1 cellular context compared by ENCODE assay signal in the genomic region with DNA sequence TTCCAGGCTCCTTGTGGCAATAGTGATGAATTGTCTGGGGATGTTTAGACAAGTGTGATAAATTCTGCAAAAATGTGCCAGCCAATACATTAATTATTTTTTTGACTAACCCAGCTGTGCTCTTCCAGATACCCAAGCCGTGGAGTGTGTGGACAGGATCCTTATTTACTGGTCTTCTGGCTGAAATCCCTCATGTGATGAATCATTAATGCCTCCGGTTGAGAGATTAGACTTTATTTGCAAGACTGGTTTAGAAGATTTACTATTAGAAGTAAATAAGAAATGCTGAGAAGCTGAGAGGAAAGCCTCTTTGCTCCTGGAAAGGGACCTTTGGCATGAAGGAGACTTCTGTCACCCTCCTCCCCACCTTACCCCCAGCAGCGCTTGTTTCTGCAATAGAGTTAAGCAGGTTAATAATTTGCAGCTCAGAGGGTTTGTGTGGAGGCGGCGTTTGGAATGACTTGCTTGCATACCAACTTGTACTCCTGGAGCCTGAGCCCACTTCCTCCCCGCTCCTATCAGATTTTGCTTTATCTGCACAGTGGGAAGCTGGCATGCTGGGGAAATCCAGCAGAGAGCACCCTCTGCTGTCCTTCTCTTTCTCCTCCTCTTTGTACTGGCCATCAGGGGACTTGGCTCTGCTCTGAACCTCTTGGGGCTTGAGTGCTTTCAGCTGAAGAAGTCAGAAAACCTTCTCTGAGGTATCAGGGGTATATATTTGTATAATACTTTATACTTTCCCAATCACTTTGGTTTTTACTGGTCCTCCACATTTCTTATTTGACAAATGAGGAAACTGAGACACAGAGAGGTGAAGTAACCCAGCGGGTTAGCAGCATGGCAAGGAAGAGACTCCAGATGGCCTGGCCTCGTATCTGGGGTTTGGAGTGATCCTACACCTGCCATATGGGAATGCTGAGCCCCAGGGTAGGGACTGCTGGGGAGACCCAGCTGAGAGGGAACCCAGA.
TF ChIP-seq lines count a peak whose summit lies in the region.

No MANE protein-coding gene starts in this region.

TF ChIP-seq in HepG2, 621 proteins besides CTCF, POLR2A, EP300 and RAD21 (continued from another document and continues in another):
- TF ChIP-seq, protein P1, sequence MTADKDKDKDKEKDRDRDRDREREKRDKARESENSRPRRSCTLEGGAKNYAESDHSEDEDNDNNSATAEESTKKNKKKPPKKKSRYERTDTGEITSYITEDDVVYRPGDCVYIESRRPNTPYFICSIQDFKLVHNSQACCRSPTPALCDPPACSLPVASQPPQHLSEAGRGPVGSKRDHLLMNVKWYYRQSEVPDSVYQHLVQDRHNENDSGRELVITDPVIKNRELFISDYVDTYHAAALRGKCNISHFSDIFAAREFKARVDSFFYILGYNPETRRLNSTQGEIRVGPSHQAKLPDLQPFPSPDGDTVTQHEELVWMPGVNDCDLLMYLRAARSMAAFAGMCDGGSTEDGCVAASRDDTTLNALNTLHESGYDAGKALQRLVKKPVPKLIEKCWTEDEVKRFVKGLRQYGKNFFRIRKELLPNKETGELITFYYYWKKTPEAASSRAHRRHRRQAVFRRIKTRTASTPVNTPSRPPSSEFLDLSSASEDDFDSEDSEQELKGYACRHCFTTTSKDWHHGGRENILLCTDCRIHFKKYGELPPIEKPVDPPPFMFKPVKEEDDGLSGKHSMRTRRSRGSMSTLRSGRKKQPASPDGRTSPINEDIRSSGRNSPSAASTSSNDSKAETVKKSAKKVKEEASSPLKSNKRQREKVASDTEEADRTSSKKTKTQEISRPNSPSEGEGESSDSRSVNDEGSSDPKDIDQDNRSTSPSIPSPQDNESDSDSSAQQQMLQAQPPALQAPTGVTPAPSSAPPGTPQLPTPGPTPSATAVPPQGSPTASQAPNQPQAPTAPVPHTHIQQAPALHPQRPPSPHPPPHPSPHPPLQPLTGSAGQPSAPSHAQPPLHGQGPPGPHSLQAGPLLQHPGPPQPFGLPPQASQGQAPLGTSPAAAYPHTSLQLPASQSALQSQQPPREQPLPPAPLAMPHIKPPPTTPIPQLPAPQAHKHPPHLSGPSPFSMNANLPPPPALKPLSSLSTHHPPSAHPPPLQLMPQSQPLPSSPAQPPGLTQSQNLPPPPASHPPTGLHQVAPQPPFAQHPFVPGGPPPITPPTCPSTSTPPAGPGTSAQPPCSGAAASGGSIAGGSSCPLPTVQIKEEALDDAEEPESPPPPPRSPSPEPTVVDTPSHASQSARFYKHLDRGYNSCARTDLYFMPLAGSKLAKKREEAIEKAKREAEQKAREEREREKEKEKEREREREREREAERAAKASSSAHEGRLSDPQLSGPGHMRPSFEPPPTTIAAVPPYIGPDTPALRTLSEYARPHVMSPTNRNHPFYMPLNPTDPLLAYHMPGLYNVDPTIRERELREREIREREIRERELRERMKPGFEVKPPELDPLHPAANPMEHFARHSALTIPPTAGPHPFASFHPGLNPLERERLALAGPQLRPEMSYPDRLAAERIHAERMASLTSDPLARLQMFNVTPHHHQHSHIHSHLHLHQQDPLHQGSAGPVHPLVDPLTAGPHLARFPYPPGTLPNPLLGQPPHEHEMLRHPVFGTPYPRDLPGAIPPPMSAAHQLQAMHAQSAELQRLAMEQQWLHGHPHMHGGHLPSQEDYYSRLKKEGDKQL (CRISPR knock-in tag; IDR thresholded peaks at IDR 0.05; ENCODE audit: low read depth): no peak
- TF ChIP-seq ZFP36 (IDR thresholded peaks at IDR 0.05; ENCODE audit: borderline replicate concordance, low read depth, low read length, partially characterized antibody) (no peak), HDAC1 (CRISPR knock-in tag; IDR thresholded peaks at IDR 0.05) (peak; percentile 68; the same call in 1 of the 2 replicates), ZNF652 (CRISPR knock-in tag; IDR thresholded peaks at IDR 0.05; ENCODE audit: borderline replicate concordance, low read depth) (no peak), ZNF772 (CRISPR knock-in tag; IDR thresholded peaks at IDR 0.05) (0 out of 2 replicates have a peak, but pooled peaks have one; percentile 18), BHLHE40 (IDR thresholded peaks at IDR 0.05; ENCODE audit: low read length) (no peak), KAT8 (CRISPR knock-in tag; IDR thresholded peaks at IDR 0.05) (peak; percentile 79), KLF12 (CRISPR knock-in tag; IDR thresholded peaks at IDR 0.05; ENCODE audit: borderline replicate concordance) (no peak), ZBTB20 (CRISPR knock-in tag; IDR thresholded peaks at IDR 0.05; ENCODE audit: borderline replicate concordance, low read depth) (peak; percentile 63; the same call in 1 of the 2 replicates), U2AF2 (IDR thresholded peaks at IDR 0.05; ENCODE audit: low read depth, low read length) (no peak), ZBTB1 (CRISPR knock-in tag; IDR thresholded peaks at IDR 0.05; ENCODE audit: borderline replicate concordance) (no peak), ZNF773 (CRISPR knock-in tag; IDR thresholded peaks at IDR 0.05; ENCODE audit: borderline replicate concordance) (no peak), KLF16 (CRISPR knock-in tag; IDR thresholded peaks at IDR 0.05) (peak in 1 of 2 experiments; percentile 68; a peak in 1 of 4 replicates), ELF3 (CRISPR knock-in tag; IDR thresholded peaks at IDR 0.05) (peak; percentile 95), ARID2 (CRISPR knock-in tag; IDR thresholded peaks at IDR 0.05; ENCODE audit: borderline replicate concordance) (no peak), EHMT2 (IDR thresholded peaks at IDR 0.05; ENCODE audit: borderline replicate concordance, low read depth, low read length) (no peak; the same call in 1 of the 2 replicates), ZNF160 (CRISPR knock-in tag; IDR thresholded peaks at IDR 0.05) (no peak), TBX2 (CRISPR knock-in tag; IDR thresholded peaks at IDR 0.05; ENCODE audit: borderline replicate concordance) (peak; percentile 54; the same call in 1 of the 2 replicates), TBL1XR1 (IDR thresholded peaks at IDR 0.05; ENCODE audit: borderline replicate concordance, low read length, partially characterized antibody) (no peak), KAT2B (IDR thresholded peaks at IDR 0.05; ENCODE audit: borderline replicate concordance, low read depth, low read length) (no peak), ZNF766 (CRISPR knock-in tag; IDR thresholded peaks at IDR 0.05; ENCODE audit: borderline replicate concordance) (no peak), ZNF703 (CRISPR knock-in tag; IDR thresholded peaks at IDR 0.05; ENCODE audit: borderline replicate concordance) (no peak), ATF7-NPFF (CRISPR knock-in tag; IDR thresholded peaks at IDR 0.05; ENCODE audit: low read depth) (0 out of 2 replicates have a peak, but pooled peaks have one; percentile 30), ZMYM2 (CRISPR knock-in tag; IDR thresholded peaks at IDR 0.05) (no peak), REPIN1 (CRISPR knock-in tag; IDR thresholded peaks at IDR 0.05; ENCODE audit: borderline replicate concordance, low read depth) (peak; percentile 73; the same call in 1 of the 2 replicates), ZNF510 (CRISPR knock-in tag; IDR thresholded peaks at IDR 0.05; ENCODE audit: low read depth) (no peak), NCOA2 (CRISPR knock-in tag; IDR thresholded peaks at IDR 0.05) (no peak; the same call in 1 of the 2 replicates), GTF3A (CRISPR knock-in tag; conservative IDR thresholded peaks at IDR 0.05) (no peak), ZNF101 (CRISPR knock-in tag; IDR thresholded peaks at IDR 0.05; ENCODE audit: borderline replicate concordance, low read depth) (no peak)
- TF ChIP-seq, protein P2, sequence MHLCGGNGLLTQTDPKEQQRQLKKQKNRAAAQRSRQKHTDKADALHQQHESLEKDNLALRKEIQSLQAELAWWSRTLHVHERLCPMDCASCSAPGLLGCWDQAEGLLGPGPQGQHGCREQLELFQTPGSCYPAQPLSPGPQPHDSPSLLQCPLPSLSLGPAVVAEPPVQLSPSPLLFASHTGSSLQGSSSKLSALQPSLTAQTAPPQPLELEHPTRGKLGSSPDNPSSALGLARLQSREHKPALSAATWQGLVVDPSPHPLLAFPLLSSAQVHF (CRISPR knock-in tag; IDR thresholded peaks at IDR 0.05): no peak
- TF ChIP-seq, protein P3, sequence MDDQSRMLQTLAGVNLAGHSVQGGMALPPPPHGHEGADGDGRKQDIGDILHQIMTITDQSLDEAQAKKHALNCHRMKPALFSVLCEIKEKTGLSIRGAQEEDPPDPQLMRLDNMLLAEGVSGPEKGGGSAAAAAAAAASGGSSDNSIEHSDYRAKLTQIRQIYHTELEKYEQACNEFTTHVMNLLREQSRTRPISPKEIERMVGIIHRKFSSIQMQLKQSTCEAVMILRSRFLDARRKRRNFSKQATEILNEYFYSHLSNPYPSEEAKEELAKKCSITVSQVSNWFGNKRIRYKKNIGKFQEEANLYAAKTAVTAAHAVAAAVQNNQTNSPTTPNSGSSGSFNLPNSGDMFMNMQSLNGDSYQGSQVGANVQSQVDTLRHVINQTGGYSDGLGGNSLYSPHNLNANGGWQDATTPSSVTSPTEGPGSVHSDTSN (CRISPR knock-in tag; IDR thresholded peaks at IDR 0.05; ENCODE audit: borderline replicate concordance): no peak
- TF ChIP-seq, protein P4, sequence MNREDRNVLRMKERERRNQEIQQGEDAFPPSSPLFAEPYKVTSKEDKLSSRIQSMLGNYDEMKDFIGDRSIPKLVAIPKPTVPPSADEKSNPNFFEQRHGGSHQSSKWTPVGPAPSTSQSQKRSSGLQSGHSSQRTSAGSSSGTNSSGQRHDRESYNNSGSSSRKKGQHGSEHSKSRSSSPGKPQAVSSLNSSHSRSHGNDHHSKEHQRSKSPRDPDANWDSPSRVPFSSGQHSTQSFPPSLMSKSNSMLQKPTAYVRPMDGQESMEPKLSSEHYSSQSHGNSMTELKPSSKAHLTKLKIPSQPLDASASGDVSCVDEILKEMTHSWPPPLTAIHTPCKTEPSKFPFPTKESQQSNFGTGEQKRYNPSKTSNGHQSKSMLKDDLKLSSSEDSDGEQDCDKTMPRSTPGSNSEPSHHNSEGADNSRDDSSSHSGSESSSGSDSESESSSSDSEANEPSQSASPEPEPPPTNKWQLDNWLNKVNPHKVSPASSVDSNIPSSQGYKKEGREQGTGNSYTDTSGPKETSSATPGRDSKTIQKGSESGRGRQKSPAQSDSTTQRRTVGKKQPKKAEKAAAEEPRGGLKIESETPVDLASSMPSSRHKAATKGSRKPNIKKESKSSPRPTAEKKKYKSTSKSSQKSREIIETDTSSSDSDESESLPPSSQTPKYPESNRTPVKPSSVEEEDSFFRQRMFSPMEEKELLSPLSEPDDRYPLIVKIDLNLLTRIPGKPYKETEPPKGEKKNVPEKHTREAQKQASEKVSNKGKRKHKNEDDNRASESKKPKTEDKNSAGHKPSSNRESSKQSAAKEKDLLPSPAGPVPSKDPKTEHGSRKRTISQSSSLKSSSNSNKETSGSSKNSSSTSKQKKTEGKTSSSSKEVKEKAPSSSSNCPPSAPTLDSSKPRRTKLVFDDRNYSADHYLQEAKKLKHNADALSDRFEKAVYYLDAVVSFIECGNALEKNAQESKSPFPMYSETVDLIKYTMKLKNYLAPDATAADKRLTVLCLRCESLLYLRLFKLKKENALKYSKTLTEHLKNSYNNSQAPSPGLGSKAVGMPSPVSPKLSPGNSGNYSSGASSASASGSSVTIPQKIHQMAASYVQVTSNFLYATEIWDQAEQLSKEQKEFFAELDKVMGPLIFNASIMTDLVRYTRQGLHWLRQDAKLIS (CRISPR knock-in tag; IDR thresholded peaks at IDR 0.05): no peak
- TF ChIP-seq, protein P5, sequence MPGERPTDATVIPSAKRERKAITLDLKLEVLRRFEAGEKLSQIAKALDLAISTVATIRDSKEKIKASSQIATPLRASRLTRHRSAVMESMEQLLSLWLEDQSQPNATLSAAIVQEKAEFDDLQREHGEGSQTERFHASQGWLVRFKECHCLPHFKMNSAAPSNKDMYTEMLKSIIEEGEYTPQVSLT (CRISPR knock-in tag; IDR thresholded peaks at IDR 0.05; ENCODE audit: borderline replicate concordance, low read depth): no peak
- TF ChIP-seq, protein P6, sequence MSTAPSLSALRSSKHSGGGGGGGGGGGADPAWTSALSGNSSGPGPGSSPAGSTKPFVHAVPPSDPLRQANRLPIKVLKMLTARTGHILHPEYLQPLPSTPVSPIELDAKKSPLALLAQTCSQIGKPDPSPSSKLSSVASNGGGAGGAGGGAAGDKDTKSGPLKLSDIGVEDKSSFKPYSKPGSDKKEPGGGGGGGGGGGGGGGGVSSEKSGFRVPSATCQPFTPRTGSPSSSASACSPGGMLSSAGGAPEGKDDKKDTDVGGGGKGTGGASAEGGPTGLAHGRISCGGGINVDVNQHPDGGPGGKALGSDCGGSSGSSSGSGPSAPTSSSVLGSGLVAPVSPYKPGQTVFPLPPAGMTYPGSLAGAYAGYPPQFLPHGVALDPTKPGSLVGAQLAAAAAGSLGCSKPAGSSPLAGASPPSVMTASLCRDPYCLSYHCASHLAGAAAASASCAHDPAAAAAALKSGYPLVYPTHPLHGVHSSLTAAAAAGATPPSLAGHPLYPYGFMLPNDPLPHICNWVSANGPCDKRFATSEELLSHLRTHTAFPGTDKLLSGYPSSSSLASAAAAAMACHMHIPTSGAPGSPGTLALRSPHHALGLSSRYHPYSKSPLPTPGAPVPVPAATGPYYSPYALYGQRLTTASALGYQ (CRISPR knock-in tag; IDR thresholded peaks at IDR 0.05): no peak
- TF ChIP-seq, protein P7, sequence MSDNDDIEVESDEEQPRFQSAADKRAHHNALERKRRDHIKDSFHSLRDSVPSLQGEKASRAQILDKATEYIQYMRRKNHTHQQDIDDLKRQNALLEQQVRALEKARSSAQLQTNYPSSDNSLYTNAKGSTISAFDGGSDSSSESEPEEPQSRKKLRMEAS (IDR thresholded peaks at IDR 0.05): 0 out of 2 replicates have a peak, but pooled peaks have one; percentile 2
- TF ChIP-seq, protein P8, sequence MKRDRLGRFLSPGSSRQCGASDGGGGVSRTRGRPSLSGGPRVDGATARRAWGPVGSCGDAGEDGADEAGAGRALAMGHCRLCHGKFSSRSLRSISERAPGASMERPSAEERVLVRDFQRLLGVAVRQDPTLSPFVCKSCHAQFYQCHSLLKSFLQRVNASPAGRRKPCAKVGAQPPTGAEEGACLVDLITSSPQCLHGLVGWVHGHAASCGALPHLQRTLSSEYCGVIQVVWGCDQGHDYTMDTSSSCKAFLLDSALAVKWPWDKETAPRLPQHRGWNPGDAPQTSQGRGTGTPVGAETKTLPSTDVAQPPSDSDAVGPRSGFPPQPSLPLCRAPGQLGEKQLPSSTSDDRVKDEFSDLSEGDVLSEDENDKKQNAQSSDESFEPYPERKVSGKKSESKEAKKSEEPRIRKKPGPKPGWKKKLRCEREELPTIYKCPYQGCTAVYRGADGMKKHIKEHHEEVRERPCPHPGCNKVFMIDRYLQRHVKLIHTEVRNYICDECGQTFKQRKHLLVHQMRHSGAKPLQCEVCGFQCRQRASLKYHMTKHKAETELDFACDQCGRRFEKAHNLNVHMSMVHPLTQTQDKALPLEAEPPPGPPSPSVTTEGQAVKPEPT (CRISPR knock-in tag; IDR thresholded peaks at IDR 0.05; ENCODE audit: low read depth): no peak
- TF ChIP-seq, protein P9, sequence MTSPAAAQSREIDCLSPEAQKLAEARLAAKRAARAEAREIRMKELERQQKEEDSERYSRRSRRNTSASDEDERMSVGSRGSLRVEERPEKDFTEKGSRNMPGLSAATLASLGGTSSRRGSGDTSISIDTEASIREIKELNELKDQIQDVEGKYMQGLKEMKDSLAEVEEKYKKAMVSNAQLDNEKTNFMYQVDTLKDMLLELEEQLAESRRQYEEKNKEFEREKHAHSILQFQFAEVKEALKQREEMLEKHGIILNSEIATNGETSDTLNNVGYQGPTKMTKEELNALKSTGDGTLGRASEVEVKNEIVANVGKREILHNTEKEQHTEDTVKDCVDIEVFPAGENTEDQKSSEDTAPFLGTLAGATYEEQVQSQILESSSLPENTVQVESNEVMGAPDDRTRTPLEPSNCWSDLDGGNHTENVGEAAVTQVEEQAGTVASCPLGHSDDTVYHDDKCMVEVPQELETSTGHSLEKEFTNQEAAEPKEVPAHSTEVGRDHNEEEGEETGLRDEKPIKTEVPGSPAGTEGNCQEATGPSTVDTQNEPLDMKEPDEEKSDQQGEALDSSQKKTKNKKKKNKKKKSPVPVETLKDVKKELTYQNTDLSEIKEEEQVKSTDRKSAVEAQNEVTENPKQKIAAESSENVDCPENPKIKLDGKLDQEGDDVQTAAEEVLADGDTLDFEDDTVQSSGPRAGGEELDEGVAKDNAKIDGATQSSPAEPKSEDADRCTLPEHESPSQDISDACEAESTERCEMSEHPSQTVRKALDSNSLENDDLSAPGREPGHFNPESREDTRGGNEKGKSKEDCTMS (CRISPR knock-in tag; conservative IDR thresholded peaks at IDR 0.05): no peak
